In genomic region chr1:145917595-145917994, GRCh38 we compare ENCODE assay signal across 9 cellular contexts. TPM values are rescaled to one million over a fixed set of nuclear protein-coding genes. Genes with fewer than 3 reads are reported as not detected.
A peak's percentile ranks its signal among the peaks of the same experiment; 100 is the strongest.
DNase-seq lines count a peak whose midpoint lies in the region; ATAC-seq, FAIRE-seq and TF ChIP-seq lines count a peak whose summit lies in the region.
"Had no signal": no experiment of that assay in that cellular context is flagged by ENCODE, and none has a peak within 500 bp of the region (broad histone marks: within the 10 kb centered on the region; RNA-seq: fewer than 3 reads in every experiment).

No MANE protein-coding gene starts in this region.

- no peaks in the 10 kb centered on the region for H3K9me3 ChIP-seq in GM12878 (replicated peaks; ENCODE audit: control insufficient read depth, insufficient read depth, low read length)
- H3K9me3 ChIP-seq in lung (ENCODE audit: control insufficient read depth in 2 of 2, insufficient read depth in 1 of 2, low read length in 1 of 2): no peaks in the 10 kb centered on the region

- intact Hi-C loops in GM12878 (cut with micrococcal nuclease; ENCODE audit: unreplicated experiment): no loop called here

- H3K27ac ChIP-seq in GM12878 (ENCODE audit: control insufficient read depth, insufficient read depth): peak overlapping the region; percentile 93
- H3K27ac ChIP-seq in lung (ENCODE audit: low read depth in 1 of 2, low read length in 1 of 2): peak overlapping the region in 1 of 2 donors; percentile 80
- H3K27ac ChIP-seq in caudate nucleus (ENCODE audit: low read depth, low read length): no peak overlapping the region

- in situ Hi-C loops in GM12878 (cut with MboI): loop anchor here (5.0 kb wide), 1 partner anchor 60 kb away; the partner anchor contains the start of gene PIAS3

- peak overlapping the region; percentile 99 for H3K4me2 ChIP-seq in GM12878 (ENCODE audit: control insufficient read depth, insufficient read depth)

- H3K4me1 ChIP-seq in GM12878 (ENCODE audit: control insufficient read depth, insufficient read depth, low read length): peaks cover 20% of the 10 kb centered on the region
- peaks cover 4 to 8% of the 10 kb centered on the region in 2 donors for H3K4me1 ChIP-seq in lung (ENCODE audit: control insufficient read depth in 2 of 2, insufficient read depth in 2 of 2, low read length in 2 of 2)

- H3K36me3 Mint-ChIP-seq in activated naive CD4-positive, alpha-beta T cell treated with anti-CD3 and anti-CD28 coated beads, Interleukin-2, amount 10 ng/mL, durations not matched to agents 7 days and 5 days: peaks cover 38% of the 10 kb centered on the region
- H3K36me3 Mint-ChIP-seq in type B pancreatic cell: no peaks in the 10 kb centered on the region

- RAD21 ChIA-PET in GM12878 (lab: Charles Lee; ENCODE audit: unreplicated experiment): interaction anchor here (1.2 to 2.5 kb wide), 2 partner anchors 40 to 59 kb away, joined by 3 to 11 read pairs; partner anchors contain the start of gene LIX1L

- no peaks in the 10 kb centered on the region for H3K9me3 Mint-ChIP-seq in activated naive CD4-positive, alpha-beta T cell treated with anti-CD3 and anti-CD28 coated beads, Interleukin-2, amount 10 ng/mL, durations not matched to agents 7 days and 5 days
- no peaks in the 10 kb centered on the region for H3K9me3 Mint-ChIP-seq in type B pancreatic cell

- TF ChIP-seq EP300 in GM12878 (IDR thresholded peaks at IDR 0.05; ENCODE audit: borderline replicate concordance in 1 of 2, control insufficient read depth in 1 of 2, low read depth in 2 of 2, low read length in 2 of 2): no peak

- peak overlapping the region; percentile 96 for H3K9ac ChIP-seq in GM12878 (ENCODE audit: control insufficient read depth, insufficient read depth, low read length)

- peaks cover 12% of the 10 kb centered on the region for H3K79me2 ChIP-seq in GM12878 (ENCODE audit: control insufficient read depth, insufficient read depth, low read length)

- FAIRE-seq in GM12878 (lab: Jason Lieb, UNC): no peak
- FAIRE-seq: endometrium had no signal

- TF ChIP-seq CTCF in GM12878 (IDR thresholded peaks at IDR 0.05 in 2 of 3, conservative IDR thresholded peaks at IDR 0.05 in 1 of 3; ENCODE audit: control insufficient read depth in 2 of 3, extremely low read depth in 1 of 3, insufficient read depth in 1 of 3, low read depth in 3 of 3, low read length in 3 of 3) (no peak), lung (IDR thresholded peaks at IDR 0.05; ENCODE audit: control extremely low read depth, extremely low read depth) (no peak), type B pancreatic cell (conservative IDR thresholded peaks at IDR 0.05) (no peak)

- peak overlapping the region; percentile 20 for H2AFZ ChIP-seq in GM12878 (ENCODE audit: control insufficient read depth, low read depth, low read length)

- SMC1A ChIA-PET in GM12878 (lab: Charles Lee; ENCODE audit: uncharacterized antibody, unreplicated experiment): no interaction called here

- DNase-seq in activated naive CD4-positive, alpha-beta T cell treated with anti-CD3 and anti-CD28 coated beads, Interleukin-2, amount 10 ng/mL, durations not matched to agents 7 days and 5 days: no peak
- DNase-seq in activated naive CD4-positive, alpha-beta T cell treated with Interleukin-2 at 50 U/mL for 16 hours: no peak
- DNase-seq in GM12878 (ENCODE audit: low read depth, low spot score) (no peak), lung (ENCODE audit: low spot score) (no peak), type B pancreatic cell (ENCODE audit: extremely low spot score, unreplicated experiment) (no peak), caudate nucleus (lab: John Stamatoyannopoulos, UW) (no peak)
- DNase-seq in stimulated activated CD4-positive, alpha-beta T cell treated with anti-CD3 and anti-CD28 coated beads, Interleukin-2, amount 100 ng/mL, for 48 hours: no peak

- H3K27ac Mint-ChIP-seq in activated naive CD4-positive, alpha-beta T cell treated with anti-CD3 and anti-CD28 coated beads, Interleukin-2, amount 10 ng/mL, durations not matched to agents 7 days and 5 days: peak overlapping the region; percentile 98
- H3K27ac Mint-ChIP-seq in type B pancreatic cell: peak overlapping the region; percentile 97

- peak overlapping the region; percentile 93 for H3K4me3 Mint-ChIP-seq in activated naive CD4-positive, alpha-beta T cell treated with anti-CD3 and anti-CD28 coated beads, Interleukin-2, amount 10 ng/mL, durations not matched to agents 7 days and 5 days
- peak overlapping the region; percentile 97 for H3K4me3 Mint-ChIP-seq in type B pancreatic cell

- no TSS peak for BruUV-seq in GM12878 (replicated peaks; lab: Mats Ljungman, UMichigan)

- H3K27me3 ChIP-seq in GM12878 (replicated peaks in 1 of 2; ENCODE audit: control insufficient read depth in 2 of 2, insufficient read depth in 2 of 2, low read length in 1 of 2) (no peaks in the 10 kb centered on the region), lung (ENCODE audit: control insufficient read depth, insufficient read depth) (no peaks in the 10 kb centered on the region)

- no peak for TF ChIP-seq RAD21 in GM12878 (IDR thresholded peaks at IDR 0.05; ENCODE audit: insufficient read depth, low read depth, low read length)

- ATAC-seq in GM12878 (no peak), lung (ENCODE audit: insufficient read depth, low FRiP score) (no peak), HG03460 (IDR thresholded peaks at IDR 0.05; ENCODE audit: unreplicated experiment) (no peak)

- POLR2A ChIA-PET in GM12878 (lab: Charles Lee): interaction anchor here (1.6 to 2.6 kb wide), 4 partner anchors 10 to 58 kb away, joined by 4 to 10 read pairs (median 8); partner anchors contain the start of genes LIX1L, PIAS3 and RBM8A

- H3K27me3 Mint-ChIP-seq in activated naive CD4-positive, alpha-beta T cell treated with anti-CD3 and anti-CD28 coated beads, Interleukin-2, amount 10 ng/mL, durations not matched to agents 7 days and 5 days: no peaks in the 10 kb centered on the region
- H3K27me3 Mint-ChIP-seq in type B pancreatic cell: no peaks in the 10 kb centered on the region

- no peak for TF ChIP-seq POLR2A in GM12878 (IDR thresholded peaks at IDR 0.05; ENCODE audit: low read depth, low read length)

- H4K20me1 ChIP-seq in GM12878 (ENCODE audit: control insufficient read depth, insufficient read depth): no peaks in the 10 kb centered on the region

- peaks cover 0 to 8% of the 10 kb centered on the region in 2 experiments; a peak in 2 of 4 replicates for H3K36me3 ChIP-seq in GM12878 (ENCODE audit: control insufficient read depth in 2 of 2, insufficient read depth in 2 of 2, low read length in 1 of 2)
- peaks cover 0 to 3% of the 10 kb centered on the region in 2 donors for H3K36me3 ChIP-seq in lung (ENCODE audit: control insufficient read depth in 2 of 2, insufficient read depth in 2 of 2, low read length in 2 of 2)

- H3K4me3 ChIP-seq in GM12878: peak overlapping the region; percentile 97
- H3K4me3 ChIP-seq in lung: peak overlapping the region; percentile 78

- CTCF ChIA-PET in activated naive CD4-positive, alpha-beta T cell treated with anti-CD3 and anti-CD28 coated beads, Interleukin-2, amount 10 ng/mL, durations not matched to agents 7 days and 5 days (lab: Charles Lee): interaction anchor here (1.1 to 2.3 kb wide), 2 partner anchors 8 to 10 kb away, joined by 4 to 14 read pairs; partner anchors contain the start of genes ITGA10 and RBM8A
- CTCF ChIA-PET in GM12878 (lab: Yijun Ruan, JAX): interaction anchor here (1.8 kb wide), 1 partner anchor 60 kb away, joined by 7 read pairs; no protein-coding TSS in a partner anchor

- H3K4me1 Mint-ChIP-seq in activated naive CD4-positive, alpha-beta T cell treated with anti-CD3 and anti-CD28 coated beads, Interleukin-2, amount 10 ng/mL, durations not matched to agents 7 days and 5 days: peaks cover 50% of the 10 kb centered on the region
- peaks cover 26% of the 10 kb centered on the region for H3K4me1 Mint-ChIP-seq in type B pancreatic cell (ENCODE audit: unreplicated experiment)

- WGBS in GM12878 (ENCODE audit: insufficient coverage, insufficient replicate concordance, low lambda C conversion rate, missing lambda C conversion rate): 73% methylated on average over 5 of the region's 5 CpGs
- WGBS in lung, 2 donors: 84 to 91% methylated on average over 5 of the region's 5 CpGs

RNA-seq across cellular contexts. Expression of gene PEX11B, which starts 0.9 kb away (rescaled TPM):
- 15.8 and 16.2 TPM in 2 replicates for total RNA-seq in GM12878 (2013; cell fraction: nucleolus; rRNA removed)
- total RNA-seq in GM12878 (2014; rRNA removed) (26.7 and 30.9 TPM in 2 replicates), GM12878 (2014; rRNA removed; fragmentation: Illumina TruSeq; extraction: Trizol) (24.9 TPM in 2 replicates), GM12878 (2021) (31.1 and 33.2 TPM in 2 replicates), lung (10 to 100 TPM; 24.6 to 28.6 TPM), type B pancreatic cell (ENCODE audit: low replicate concordance) (31.2 and 32.2 TPM in 2 replicates)
- 14.2 TPM for polyA plus RNA-seq in GM12878 (2011; ENCODE audit: low read depth)
- polyA plus RNA-seq in GM12878 (2011; rRNA removed) (129 and 132 TPM in 2 replicates), GM12878 (2014; fragmentation: Illumina TruSeq; extraction: Trizol) (36.6 and 42.2 TPM in 2 replicates), GM12878 (2014; fragmentation: Nextera tagmentation; extraction: Ambion mirVana) (10 to 100 TPM; 44.8 to 69.4 TPM), GM12878 (2014; rRNA removed) (27.6 and 30.9 TPM in 2 replicates), GM12878 (2016; fragmentation: Nextera tagmentation; extraction: Ambion mirVana) (10 to 100 TPM; 48.0 to 52.9 TPM), lung (10 to 100 TPM; 25.0 to 29.6 TPM)
- polyA plus RNA-seq in GM12878 (2011; cell fraction: cytosol; rRNA removed): 47.9 and 48.2 TPM in 2 replicates
- 30.1 TPM in 2 replicates for polyA plus RNA-seq in GM12878 (2011; cell fraction: nucleus; rRNA removed)
- 26.7 and 31.4 TPM in 2 replicates for polyA plus RNA-seq in GM12878 (2012)
- polyA minus RNA-seq in GM12878 (2011; rRNA and poly(A)+ RNA removed): 33.9 and 34.6 TPM in 2 replicates
- 16.7 and 27.6 TPM in 2 replicates for polyA minus RNA-seq in GM12878 (2011; cell fraction: cytosol; rRNA and poly(A)+ RNA removed)
- 6.8 and 10.9 TPM in 2 replicates for polyA minus RNA-seq in GM12878 (2011; cell fraction: nucleus; rRNA and poly(A)+ RNA removed)

RNA-seq across cellular contexts. Expression of gene ITGA10, which starts 7.7 kb away (rescaled TPM):
- total RNA-seq in GM12878 (2013; cell fraction: nucleolus; rRNA removed): 1.1 and 1.5 TPM in 2 replicates
- total RNA-seq in GM12878 (2014; rRNA removed) (0.22 and 0.51 TPM in 2 replicates), GM12878 (2014; rRNA removed; fragmentation: Illumina TruSeq; extraction: Trizol) (0.18 and 0.28 TPM in 2 replicates), GM12878 (2021) (0.49 and 0.53 TPM in 2 replicates), lung (10 to 100 TPM in 1 of 2 donors, 1 to 10 TPM in 1; 5.2 to 23.3 TPM), type B pancreatic cell (ENCODE audit: low replicate concordance) (0.81 and 2.7 TPM in 2 replicates)
- polyA plus RNA-seq in GM12878 (2011; ENCODE audit: low read depth): 0.13 TPM
- polyA plus RNA-seq in GM12878 (2011; rRNA removed) (0.30 and 0.46 TPM in 2 replicates), GM12878 (2014; fragmentation: Illumina TruSeq; extraction: Trizol) (0.16 and 0.43 TPM in 2 replicates), GM12878 (2014; fragmentation: Nextera tagmentation; extraction: Ambion mirVana) (under 1 TPM; 0.02 to 0.16 TPM), GM12878 (2014; rRNA removed) (0.46 and 0.78 TPM in 2 replicates), GM12878 (2016; fragmentation: Nextera tagmentation; extraction: Ambion mirVana) (under 1 TPM; 0.36 to 0.39 TPM), lung (10 to 100 TPM in 1 of 2 donors, 1 to 10 TPM in 1; 6.7 to 15.7 TPM)
- polyA plus RNA-seq in GM12878 (2011; cell fraction: cytosol; rRNA removed): 0.28 and 0.43 TPM in 2 replicates
- polyA plus RNA-seq in GM12878 (2011; cell fraction: nucleus; rRNA removed): 3.1 and 4.3 TPM in 2 replicates
- 0.25 and 0.51 TPM in 2 replicates for polyA plus RNA-seq in GM12878 (2012)
- polyA minus RNA-seq in GM12878 (2011; rRNA and poly(A)+ RNA removed): 0.26 and 0.37 TPM in 2 replicates
- polyA minus RNA-seq in GM12878 (2011; cell fraction: cytosol; rRNA and poly(A)+ RNA removed): not detected in 2 replicates
- 0.48 and 0.77 TPM in 2 replicates for polyA minus RNA-seq in GM12878 (2011; cell fraction: nucleus; rRNA and poly(A)+ RNA removed)

RNA-seq across cellular contexts. Expression of gene RBM8A, which starts 9.7 kb away (rescaled TPM):
- 58.4 and 59.3 TPM in 2 replicates for total RNA-seq in GM12878 (2013; cell fraction: nucleolus; rRNA removed)
- total RNA-seq in GM12878 (2014; rRNA removed) (110 and 125 TPM in 2 replicates), GM12878 (2014; rRNA removed; fragmentation: Illumina TruSeq; extraction: Trizol) (200 and 230 TPM in 2 replicates), GM12878 (2021) (176 and 180 TPM in 2 replicates), lung (100 to 1,000 TPM; 106 to 128 TPM), type B pancreatic cell (ENCODE audit: low replicate concordance) (118 and 160 TPM in 2 replicates)
- 152 TPM for polyA plus RNA-seq in GM12878 (2011; ENCODE audit: low read depth)
- polyA plus RNA-seq in GM12878 (2011; rRNA removed) (235 and 289 TPM in 2 replicates), GM12878 (2014; fragmentation: Illumina TruSeq; extraction: Trizol) (191 and 262 TPM in 2 replicates), GM12878 (2014; fragmentation: Nextera tagmentation; extraction: Ambion mirVana) (1,000 to 10,000 TPM in 1 of 2 experiments, 100 to 1,000 TPM in 1; 665 to 1,248 TPM), GM12878 (2014; rRNA removed) (178 and 198 TPM in 2 replicates), GM12878 (2016; fragmentation: Nextera tagmentation; extraction: Ambion mirVana) (100 to 1,000 TPM; 401 to 406 TPM), lung (100 to 1,000 TPM; 121 to 152 TPM)
- 105 and 181 TPM in 2 replicates for polyA plus RNA-seq in GM12878 (2011; cell fraction: cytosol; rRNA removed)
- polyA plus RNA-seq in GM12878 (2011; cell fraction: nucleus; rRNA removed): 93.6 and 102 TPM in 2 replicates
- 135 and 182 TPM in 2 replicates for polyA plus RNA-seq in GM12878 (2012)
- polyA minus RNA-seq in GM12878 (2011; rRNA and poly(A)+ RNA removed): 48.9 and 76.3 TPM in 2 replicates
- polyA minus RNA-seq in GM12878 (2011; cell fraction: cytosol; rRNA and poly(A)+ RNA removed): 38.2 and 49.3 TPM in 2 replicates
- polyA minus RNA-seq in GM12878 (2011; cell fraction: nucleus; rRNA and poly(A)+ RNA removed): 31.9 and 40.9 TPM in 2 replicates

RNA-seq across cellular contexts. Expression of gene ANKRD35, which starts 31.9 kb away (rescaled TPM):
- total RNA-seq in GM12878 (2013; cell fraction: nucleolus; rRNA removed): not detected in 2 replicates
- total RNA-seq in GM12878 (2014; rRNA removed): not detected in 2 replicates
- total RNA-seq in GM12878 (2014; rRNA removed; fragmentation: Illumina TruSeq; extraction: Trizol): not detected in 2 replicates
- total RNA-seq in GM12878 (2021): 0.08 TPM in 1 of 2 replicates, not detected in the other
- not detected for polyA plus RNA-seq in GM12878 (2011; ENCODE audit: low read depth)
- polyA plus RNA-seq in GM12878 (2011; rRNA removed): 0.01 TPM in 1 of 2 replicates, not detected in the other
- polyA plus RNA-seq in GM12878 (2011; cell fraction: cytosol; rRNA removed): not detected in 2 replicates
- 0.04 TPM in 1 of 2 replicates, not detected in the other for polyA plus RNA-seq in GM12878 (2011; cell fraction: nucleus; rRNA removed)
- not detected in 2 replicates for polyA plus RNA-seq in GM12878 (2012)
- not detected in 2 replicates for polyA plus RNA-seq in GM12878 (2014; fragmentation: Illumina TruSeq; extraction: Trizol)
- not detected for polyA plus RNA-seq in GM12878 (2014; fragmentation: Nextera tagmentation; extraction: Ambion mirVana)
- not detected in 2 replicates for polyA plus RNA-seq in GM12878 (2014; rRNA removed)
- polyA plus RNA-seq in GM12878 (2016; fragmentation: Nextera tagmentation; extraction: Ambion mirVana): not detected
- polyA minus RNA-seq in GM12878 (2011; rRNA and poly(A)+ RNA removed): 0.10 TPM in 1 of 2 replicates, not detected in the other
- not detected in 2 replicates for polyA minus RNA-seq in GM12878 (2011; cell fraction: cytosol; rRNA and poly(A)+ RNA removed)
- not detected in 2 replicates for polyA minus RNA-seq in GM12878 (2011; cell fraction: nucleus; rRNA and poly(A)+ RNA removed)
- 1 to 10 TPM; 3.4 to 3.7 TPM for total RNA-seq in lung
- polyA plus RNA-seq in lung: 1 to 10 TPM; 2.0 to 2.1 TPM
- 0.12 and 0.56 TPM in 2 replicates for total RNA-seq in type B pancreatic cell (ENCODE audit: low replicate concordance)

RNA-seq across cellular contexts. Expression of gene LIX1L, which starts 40.2 kb away (rescaled TPM):
- total RNA-seq in GM12878 (2013; cell fraction: nucleolus; rRNA removed): 6.9 and 7.7 TPM in 2 replicates
- total RNA-seq in GM12878 (2014; rRNA removed) (16.7 and 19.7 TPM in 2 replicates), GM12878 (2014; rRNA removed; fragmentation: Illumina TruSeq; extraction: Trizol) (13.9 and 15.2 TPM in 2 replicates), GM12878 (2021) (23.4 and 23.6 TPM in 2 replicates), lung (10 to 100 TPM; 29.7 to 30.9 TPM), type B pancreatic cell (ENCODE audit: low replicate concordance) (2.4 and 24.2 TPM in 2 replicates)
- polyA plus RNA-seq in GM12878 (2011; ENCODE audit: low read depth): 6.3 TPM
- polyA plus RNA-seq in GM12878 (2011; rRNA removed) (48.2 and 53.1 TPM in 2 replicates), GM12878 (2014; fragmentation: Illumina TruSeq; extraction: Trizol) (18.4 and 20.0 TPM in 2 replicates), GM12878 (2014; fragmentation: Nextera tagmentation; extraction: Ambion mirVana) (10 to 100 TPM in 1 of 2 experiments, 1 to 10 TPM in 1; 5.5 to 12.2 TPM), GM12878 (2014; rRNA removed) (19.4 and 21.9 TPM in 2 replicates), GM12878 (2016; fragmentation: Nextera tagmentation; extraction: Ambion mirVana) (10 to 100 TPM in 1 of 2 experiments, 1 to 10 TPM in 1; 9.9 to 10.3 TPM), lung (1 to 10 TPM; 7.0 to 8.0 TPM)
- polyA plus RNA-seq in GM12878 (2011; cell fraction: cytosol; rRNA removed): 35.5 and 51.0 TPM in 2 replicates
- 7.8 and 10.5 TPM in 2 replicates for polyA plus RNA-seq in GM12878 (2011; cell fraction: nucleus; rRNA removed)
- polyA plus RNA-seq in GM12878 (2012): 9.9 and 10.2 TPM in 2 replicates
- 24.7 and 26.5 TPM in 2 replicates for polyA minus RNA-seq in GM12878 (2011; rRNA and poly(A)+ RNA removed)
- 11.0 and 11.3 TPM in 2 replicates for polyA minus RNA-seq in GM12878 (2011; cell fraction: cytosol; rRNA and poly(A)+ RNA removed)
- polyA minus RNA-seq in GM12878 (2011; cell fraction: nucleus; rRNA and poly(A)+ RNA removed): 2.7 and 4.4 TPM in 2 replicates
